Comparison of ENCODE assay signal across 8 cellular contexts in genomic region chr5:34914671-34915138, GRCh38. TPM values are rescaled to one million over a fixed set of nuclear protein-coding genes. Genes with fewer than 3 reads are reported as not detected.
DNase-seq lines count a peak whose midpoint lies in the region; ATAC-seq and TF ChIP-seq lines count a peak whose summit lies in the region.

No MANE protein-coding gene starts in this region.

- H3K4me3 ChIP-seq in gastroesophageal sphincter (peak overlapping the region; percentile 80 to 92), rectal smooth muscle tissue (ENCODE audit: low read length) (peak overlapping the region; percentile 99)

- DNase-seq in ELR (ENCODE audit: low read depth) (peak; percentile 58), SK-N-DZ (ENCODE audit: low spot score) (no peak), DMS153 treated with DMSO at 0.1 percent for 48 hours (lab: John Stamatoyannopoulos, UW; ENCODE audit: unreplicated experiment) (no peak)
- peak; percentile 4 for DNase-seq in activated CD4-positive, alpha-beta T cell treated with anti-CD3 and anti-CD28 coated beads, Interleukin-2, amount 50 U/mL, for 1 hour

- ATAC-seq in GM21423 (IDR thresholded peaks at IDR 0.05; ENCODE audit: unreplicated experiment) (peak; percentile 14), HG03571 (IDR thresholded peaks at IDR 0.05; ENCODE audit: unreplicated experiment) (peak; percentile 24), gastroesophageal sphincter (no peak)

- no peak for TF ChIP-seq POLR2A in gastroesophageal sphincter (IDR thresholded peaks at IDR 0.05)

- H3K27ac ChIP-seq in gastroesophageal sphincter (peak overlapping the region; percentile 67 to 93 (median 90)), rectal smooth muscle tissue (ENCODE audit: low read depth, low read length) (peak overlapping the region; percentile 68)

- peak overlapping the region; percentile 59 for H3K9ac ChIP-seq in rectal smooth muscle tissue (ENCODE audit: low read length)

- H3K36me3 ChIP-seq in gastroesophageal sphincter (peaks cover 0 to 40% of the 10 kb centered on the region in 2 donors), rectal smooth muscle tissue (ENCODE audit: control insufficient read depth, insufficient read depth, low read length) (peaks cover 9% of the 10 kb centered on the region)

- WGBS in gastroesophageal sphincter (ENCODE audit: low coverage in 1 of 2), 2 donors, result 3 to 5% methylated on average over 6 to 19 of the region's 20 CpGs

- no peak for TF ChIP-seq EP300 in gastroesophageal sphincter (IDR thresholded peaks at IDR 0.05)

- TF ChIP-seq CTCF in gastroesophageal sphincter (IDR thresholded peaks at IDR 0.05), result no peak

- H3K9me3 ChIP-seq in gastroesophageal sphincter, result no peaks in the 10 kb centered on the region

- H3K4me1 ChIP-seq in gastroesophageal sphincter, result peaks cover 11 to 51% (median 18%) of the 10 kb centered on the region in 3 donors
- H3K4me1 ChIP-seq in rectal smooth muscle tissue (ENCODE audit: control insufficient read depth, insufficient read depth, low read length), result peaks cover 15% of the 10 kb centered on the region

- no peaks in the 10 kb centered on the region for H3K27me3 ChIP-seq in gastroesophageal sphincter
- H3K27me3 ChIP-seq in rectal smooth muscle tissue (ENCODE audit: control insufficient read depth, insufficient read depth, low read length), result no peaks in the 10 kb centered on the region

RNA-seq across cellular contexts. Expression of gene RAD1, which starts 0.6 kb away (rescaled TPM):
- total RNA-seq in gastroesophageal sphincter, result 10 to 100 TPM; 22.8 to 66.9 (median 30.2) TPM
- 37.4 and 54.2 TPM in 2 replicates for polyA plus RNA-seq in SK-N-DZ (2014; cell fraction: cytosol; rRNA removed)
- 26.0 and 43.2 TPM in 2 replicates for polyA plus RNA-seq in SK-N-DZ (2014; cell fraction: nucleus; rRNA removed)

RNA-seq across cellular contexts. Expression of gene BRIX1, which starts 0.8 kb away (rescaled TPM):
- total RNA-seq in gastroesophageal sphincter, result 10 to 100 TPM; 22.4 to 34.7 (median 28.9) TPM
- polyA plus RNA-seq in SK-N-DZ (2014; cell fraction: cytosol; rRNA removed), result 64.2 and 71.1 TPM in 2 replicates
- 65.9 and 68.3 TPM in 2 replicates for polyA plus RNA-seq in SK-N-DZ (2014; cell fraction: nucleus; rRNA removed)

RNA-seq across cellular contexts. Expression of gene DNAJC21, which starts 14.7 kb away (rescaled TPM):
- total RNA-seq in gastroesophageal sphincter, result 10 to 100 TPM; 46.8 to 99.8 (median 70.3) TPM
- 36.8 and 43.3 TPM in 2 replicates for polyA plus RNA-seq in SK-N-DZ (2014; cell fraction: cytosol; rRNA removed)
- polyA plus RNA-seq in SK-N-DZ (2014; cell fraction: nucleus; rRNA removed), result 22.7 and 26.9 TPM in 2 replicates

Comparison
In these comparisons a context has a peak if more than half of its experiments do, and no peak if none do; other contexts are left out.
1. DNase-seq: peak in ELR (single experiment) and activated CD4-positive, alpha-beta T cell treated with anti-CD3 and anti-CD28 coated beads, Interleukin-2, amount 50 U/mL, for 1 hour (single experiment); none in SK-N-DZ (single experiment) and DMS153 treated with DMSO at 0.1 percent for 48 hours (single experiment).